Comparison of ENCODE assay signal across 8 cellular contexts in the genomic region with DNA sequence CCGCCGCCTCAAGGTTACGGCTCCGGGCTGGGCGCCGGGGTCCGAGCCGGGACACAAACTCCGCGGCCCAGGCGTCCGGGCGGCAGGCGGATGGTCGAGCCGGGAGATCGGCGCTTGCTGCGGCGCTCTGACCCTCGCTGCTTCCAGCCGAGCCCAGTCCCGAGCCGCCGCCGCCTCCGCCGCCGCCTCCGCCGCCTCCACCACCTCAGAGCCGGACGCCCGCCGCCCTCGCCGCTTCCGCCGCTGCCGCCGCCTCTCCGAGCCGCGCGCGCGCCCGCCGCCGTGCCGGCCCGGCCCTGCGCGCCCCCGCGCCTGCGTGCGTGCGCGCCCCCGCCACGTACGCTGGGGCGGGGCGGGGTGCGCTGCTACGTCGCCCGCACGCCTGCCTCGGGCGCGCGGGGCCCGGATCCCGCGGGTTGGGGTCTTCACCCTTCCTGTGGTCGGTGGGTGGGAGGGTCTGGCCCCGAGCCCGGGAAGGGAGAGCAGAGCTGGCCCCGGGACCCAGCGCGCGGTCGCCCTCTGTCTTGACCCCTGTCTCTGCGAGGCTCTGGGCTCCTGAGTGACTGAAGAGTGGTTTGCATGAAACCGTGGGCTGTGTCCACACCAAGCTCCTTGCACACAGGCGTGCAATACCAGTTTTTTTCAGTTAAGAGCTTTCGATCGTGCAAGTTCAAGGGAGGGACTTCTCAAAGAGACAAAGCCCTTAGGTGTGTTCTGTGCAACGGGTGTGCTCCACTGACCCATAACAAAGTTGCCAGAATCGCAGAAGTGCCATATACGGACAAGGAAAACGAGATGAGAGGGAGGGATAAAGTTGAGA. TPM values are rescaled to one million over a fixed set of nuclear protein-coding genes. Genes with fewer than 3 reads are reported as not detected.
DNase-seq lines count a peak whose midpoint lies in the region; ATAC-seq and TF ChIP-seq lines count a peak whose summit lies in the region.

A gene (minus strand): TSS at position 256 of the 820 bp plus-strand sequence. CDS start 328 bp downstream, outside the sequence.

- H3K27ac Mint-ChIP-seq in stimulated activated naive CD8-positive, alpha-beta T cell treated with anti-CD3 and anti-CD28 coated beads, Interleukin-15, amount 100 ng/mL, for 72 hours = peak within 1 kb of the TSS; percentile 92

- peaks cover 50% of the 10 kb centered on the region for H3K4me1 Mint-ChIP-seq in stimulated activated naive CD8-positive, alpha-beta T cell treated with anti-CD3 and anti-CD28 coated beads, Interleukin-15, amount 100 ng/mL, for 72 hours

- no peak for TF ChIP-seq EP300 in neural cell (conservative IDR thresholded peaks at IDR 0.05; ENCODE audit: poor library complexity, severe bottlenecking)

- peaks cover 0 to 31% (median 0%) of the 10 kb centered on the region in 4 donors for H3K4me1 ChIP-seq in Peyer's patch

- no peaks in the 10 kb centered on the region for H4K20me1 ChIP-seq in neural cell (ENCODE audit: insufficient read depth)

- H3K27me3 ChIP-seq in Peyer's patch = no peaks in the 10 kb centered on the region
- H3K27me3 ChIP-seq in neural cell (ENCODE audit: insufficient read depth, low read depth, low read length) = no peaks in the 10 kb centered on the region

- peak within 1 kb of the TSS; percentile 90 to 97 for H3K4me3 Mint-ChIP-seq in stimulated activated naive CD8-positive, alpha-beta T cell treated with anti-CD3 and anti-CD28 coated beads, Interleukin-15, amount 100 ng/mL, for 72 hours

- DNase-seq in COR-L47 (lab: John Stamatoyannopoulos, UW) (peak; percentile 58), Peyer's patch (peak; percentile 61 to 85 (median 83)), activated gamma-delta T cell (lab: John Stamatoyannopoulos, UW) (peak; percentile 65), foreskin fibroblast (peak; percentile 62 to 85)
- peak; percentile 73 to 79 for DNase-seq in stimulated activated naive CD8-positive, alpha-beta T cell treated with anti-CD3 and anti-CD28 coated beads, Interleukin-15, amount 100 ng/mL, for 72 hours

- TF ChIP-seq CTCF in Peyer's patch (IDR thresholded peaks at IDR 0.05) (peak in 1 of 6 experiments; percentile 13), foreskin fibroblast (IDR thresholded peaks at IDR 0.05; ENCODE audit: low read depth, low read length) (no peak), neural cell (IDR thresholded peaks at IDR 0.05; ENCODE audit: poor library complexity, severe bottlenecking) (no peak)

- H3K27me3 Mint-ChIP-seq in stimulated activated naive CD8-positive, alpha-beta T cell treated with anti-CD3 and anti-CD28 coated beads, Interleukin-15, amount 100 ng/mL, for 72 hours = no peaks in the 10 kb centered on the region

- H3K9me3 ChIP-seq in Peyer's patch (no peaks in the 10 kb centered on the region), neural cell (ENCODE audit: low read length) (no peaks in the 10 kb centered on the region)

- H3K9me3 Mint-ChIP-seq in stimulated activated naive CD8-positive, alpha-beta T cell treated with anti-CD3 and anti-CD28 coated beads, Interleukin-15, amount 100 ng/mL, for 72 hours = no peaks in the 10 kb centered on the region

- ATAC-seq in GM19452 (IDR thresholded peaks at IDR 0.05; ENCODE audit: unreplicated experiment) (peak; percentile 75), HG03571 (IDR thresholded peaks at IDR 0.05; ENCODE audit: unreplicated experiment) (peak; percentile 63)
- peak; percentile 80 for ATAC-seq in stimulated activated naive CD8-positive, alpha-beta T cell treated with anti-CD3 and anti-CD28 coated beads, Interleukin-15, amount 100 ng/mL, for 72 hours

- peak; percentile 57 to 75 for TF ChIP-seq POLR2A in Peyer's patch (IDR thresholded peaks at IDR 0.05)

- peak within 1 kb of the TSS; percentile 73 for H3K4me2 ChIP-seq in neural cell (ENCODE audit: low read length)

- H3K9ac ChIP-seq in neural cell (ENCODE audit: low read length) = peak within 1 kb of the TSS; percentile 83

- H3K27ac ChIP-seq in Peyer's patch (peak within 1 kb of the TSS; percentile 98 to 100 (median 98)), neural cell (ENCODE audit: low read length) (peak within 1 kb of the TSS; percentile 51)

- H2AFZ ChIP-seq in neural cell (ENCODE audit: low read depth, low read length) = peak within 1 kb of the TSS; percentile 65

- no peaks in the 10 kb centered on the region for H3F3A ChIP-seq in neural cell (ENCODE audit: insufficient read depth, low read length, poor library complexity, severe bottlenecking)

- H3K36me3 ChIP-seq in Peyer's patch (no peaks in the 10 kb centered on the region), neural cell (ENCODE audit: insufficient read depth, low read length) (no peaks in the 10 kb centered on the region)

- TF ChIP-seq RAD21 in neural cell (conservative IDR thresholded peaks at IDR 0.05) = peak; percentile 45

- H3K9me2 ChIP-seq in neural cell (ENCODE audit: insufficient read depth, low read length) = no peaks in the 10 kb centered on the region

- peaks cover 24% of the 10 kb centered on the region for H3K79me2 ChIP-seq in neural cell (replicated peaks; ENCODE audit: insufficient read depth, low read length)

- H3K4me3 ChIP-seq in Peyer's patch = peak within 1 kb of the TSS; percentile 84 to 100 (median 96)
- H3K4me3 ChIP-seq in foreskin fibroblast (ENCODE audit: low read depth in 1 of 2, low read length in 2 of 2) = peak within 1 kb of the TSS; percentile 58 to 78
- H3K4me3 ChIP-seq in neural cell (ENCODE audit: low read length) = peak within 1 kb of the TSS; percentile 73

TF ChIP-seq in neural cell, 6 proteins besides CTCF, POLR2A, EP300 and RAD21:
- no peak for TF ChIP-seq TAF1 (IDR thresholded peaks at IDR 0.05; ENCODE audit: low read depth)
- peak; percentile 78 for TF ChIP-seq POLR2AphosphoS5 (IDR thresholded peaks at IDR 0.05)
- peak; percentile 46 for TF ChIP-seq SMC3 (conservative IDR thresholded peaks at IDR 0.05; ENCODE audit: poor library complexity)
- TF ChIP-seq MXI1 (conservative IDR thresholded peaks at IDR 0.05; ENCODE audit: poor library complexity, severe bottlenecking) = peak; percentile 59

RNA-seq across cellular contexts. Expression of the gene that starts here (rescaled TPM):
- 10 to 100 TPM; 17.2 to 85.0 (median 43.0) TPM for total RNA-seq in Peyer's patch
- 22.9 and 27.3 TPM in 2 replicates for polyA plus RNA-seq in neural cell
- 58.5 and 61.8 TPM in 2 replicates for polyA minus RNA-seq in neural cell

Comparison
In these comparisons a context has a peak if more than half of its experiments do, and no peak if none do; other contexts are left out.
1. Peak in every context shown above with its lines: DNase-seq, ATAC-seq, H3K4me3 ChIP-seq and H3K27ac ChIP-seq.